ENCODE assay signal across 10 cellular contexts in genomic region chr21:34640858-34641257, GRCh38. TPM values are rescaled to one million over a fixed set of nuclear protein-coding genes. Genes with fewer than 3 reads are reported as not detected.
DNase-seq lines count a peak whose midpoint lies in the region; ATAC-seq, FAIRE-seq and TF ChIP-seq lines count a peak whose summit lies in the region.
"Had no signal": no experiment of that assay in that cellular context is flagged by ENCODE, and none has a peak within 500 bp of the region (broad histone marks: within the 10 kb centered on the region; RNA-seq: fewer than 3 reads in every experiment).

No MANE protein-coding gene starts in this region.

- no peaks in the 10 kb centered on the region for H3K79me2 ChIP-seq in GM12878 (ENCODE audit: control insufficient read depth, insufficient read depth, low read length)

- H2AFZ ChIP-seq in GM12878 (ENCODE audit: control insufficient read depth, low read depth, low read length), result peak overlapping the region; percentile 49

- H3K27me3 ChIP-seq in CD8-positive, alpha-beta memory T cell (ENCODE audit: insufficient read depth, low read length, poor library complexity, severe bottlenecking), result no peaks in the 10 kb centered on the region
- H3K27me3 ChIP-seq in MG63 (no peaks in the 10 kb centered on the region; the same call in 1 of the 2 replicates), GM12878 (replicated peaks in 1 of 2; ENCODE audit: control insufficient read depth in 2 of 2, insufficient read depth in 2 of 2, low read length in 1 of 2) (no peaks in the 10 kb centered on the region), aorta (ENCODE audit: control insufficient read depth in 1 of 2, insufficient read depth in 2 of 2, low read length in 1 of 2) (no peaks in the 10 kb centered on the region)
- H3K27me3 ChIP-seq: gastrocnemius medialis, ovary had no signal

- peak overlapping the region; percentile 18 to 87 (median 78) for H3K4me3 Mint-ChIP-seq in CD8-positive, alpha-beta memory T cell
- H3K4me3 Mint-ChIP-seq in naive thymus-derived CD8-positive, alpha-beta T cell, result peak overlapping the region in 6 of 10 donors; percentile 23 to 76 (median 58)

- DNase-seq in CD8-positive, alpha-beta memory T cell, result no peak
- DNase-seq in MG63 (peak; percentile 39), GM12878 (ENCODE audit: low read depth, low spot score) (no peak), NCI-H2107 (lab: John Stamatoyannopoulos, UW) (no peak), aorta (no peak)
- no peak for DNase-seq in naive thymus-derived CD8-positive, alpha-beta T cell
- DNase-seq: gastrocnemius medialis, ovary had no signal

- TF ChIP-seq POLR2A in GM12878 (IDR thresholded peaks at IDR 0.05; ENCODE audit: low read depth, low read length), result no peak

- ATAC-seq in GM12878 (no peak), GM21576 (IDR thresholded peaks at IDR 0.05; ENCODE audit: unreplicated experiment) (no peak), GM19351 (IDR thresholded peaks at IDR 0.05; ENCODE audit: unreplicated experiment) (no peak), aorta (ENCODE audit: low FRiP score) (no peak)
- ATAC-seq in naive thymus-derived CD8-positive, alpha-beta T cell, result no peak
- ATAC-seq: gastrocnemius medialis had no signal

- no TSS peak for BruUV-seq in GM12878 (replicated peaks; lab: Mats Ljungman, UMichigan)

- RAD21 ChIA-PET in GM12878 (lab: Charles Lee; ENCODE audit: unreplicated experiment), result interaction anchor here (1.2 to 2.4 kb wide), 3 partner anchors 9 to 51 kb away, joined by 3 to 9 read pairs (median 7); no protein-coding TSS in a partner anchor

- no peak overlapping the region for H3K4me3 ChIP-seq in CD8-positive, alpha-beta memory T cell (ENCODE audit: low read length)
- H3K4me3 ChIP-seq in MG63 (no peak overlapping the region), GM12878 (peak overlapping the region; percentile 19; the same call in 1 of the 2 replicates), aorta (ENCODE audit: low read length in 2 of 2) (no peak overlapping the region)
- H3K4me3 ChIP-seq: gastrocnemius medialis, ovary had no signal

- CTCF ChIA-PET in CD8-positive, alpha-beta memory T cell (lab: Charles Lee), result interaction anchor here (1.3 to 2.5 kb wide), 2 partner anchors 9 to 10 kb away, joined by 3 to 14 read pairs; no protein-coding TSS in a partner anchor
- CTCF ChIA-PET in GM12878 (lab: Yijun Ruan, JAX), result interaction anchor here (0.9 to 2.7 kb wide), 6 partner anchors 10 to 286 kb away, joined by 3 to 16 read pairs (median 6); no protein-coding TSS in a partner anchor

- H3K27ac ChIP-seq in CD8-positive, alpha-beta memory T cell (ENCODE audit: low read depth, low read length), result no peak overlapping the region
- H3K27ac ChIP-seq in GM12878 (ENCODE audit: control insufficient read depth, insufficient read depth) (peak overlapping the region; percentile 97), aorta (ENCODE audit: low read depth in 1 of 2, low read length in 2 of 2) (no peak overlapping the region)
- H3K27ac ChIP-seq: gastrocnemius medialis, ovary had no signal

- peaks cover 5% of the 10 kb centered on the region for H3K4me1 ChIP-seq in CD8-positive, alpha-beta memory T cell (ENCODE audit: insufficient read depth, low read length)
- H3K4me1 ChIP-seq in GM12878 (ENCODE audit: control insufficient read depth, insufficient read depth, low read length) (peaks cover 60% of the 10 kb centered on the region), aorta (ENCODE audit: control insufficient read depth in 1 of 2, insufficient read depth in 2 of 2, low read length in 2 of 2) (no peaks in the 10 kb centered on the region)
- H3K4me1 ChIP-seq: gastrocnemius medialis had no signal

- H3K4me1 Mint-ChIP-seq in CD8-positive, alpha-beta memory T cell, result peaks cover 16 to 24% (median 20%) of the 10 kb centered on the region in 3 donors
- H3K4me1 Mint-ChIP-seq in naive thymus-derived CD8-positive, alpha-beta T cell, result peaks cover 6 to 24% (median 12%) of the 10 kb centered on the region in 4 donors

- SMC1A ChIA-PET in GM12878 (lab: Charles Lee; ENCODE audit: uncharacterized antibody, unreplicated experiment), result interaction anchor here (0.8 to 6.0 kb wide), 7 partner anchors 8 to 55 kb away, joined by 3 to 24 read pairs (median 5); partner anchors contain the start of gene CLIC6

- peaks cover 0 to 2% of the 10 kb centered on the region in 2 donors for H3K27me3 Mint-ChIP-seq in CD8-positive, alpha-beta memory T cell
- peaks cover 0 to 4% (median 0%) of the 10 kb centered on the region in 5 donors for H3K27me3 Mint-ChIP-seq in naive thymus-derived CD8-positive, alpha-beta T cell

- FAIRE-seq in GM12878 (lab: Jason Lieb, UNC), result no peak

- no peaks in the 10 kb centered on the region for H4K20me1 ChIP-seq in GM12878 (ENCODE audit: control insufficient read depth, insufficient read depth)

- H3K36me3 Mint-ChIP-seq in CD8-positive, alpha-beta memory T cell, result no peaks in the 10 kb centered on the region
- H3K36me3 Mint-ChIP-seq in naive thymus-derived CD8-positive, alpha-beta T cell, result no peaks in the 10 kb centered on the region

- H3K9me3 Mint-ChIP-seq in CD8-positive, alpha-beta memory T cell, result no peaks in the 10 kb centered on the region
- no peaks in the 10 kb centered on the region for H3K9me3 Mint-ChIP-seq in naive thymus-derived CD8-positive, alpha-beta T cell

- H3K4me2 ChIP-seq in GM12878 (ENCODE audit: control insufficient read depth, insufficient read depth), result peak overlapping the region; percentile 67; the same call in 1 of the 2 replicates

- peak overlapping the region in 6 of 8 donors; percentile 34 to 81 (median 64) for H3K27ac Mint-ChIP-seq in CD8-positive, alpha-beta memory T cell
- peak overlapping the region in 5 of 10 donors; percentile 16 to 60 (median 24) for H3K27ac Mint-ChIP-seq in naive thymus-derived CD8-positive, alpha-beta T cell

- POLR2A ChIA-PET in CD8-positive, alpha-beta memory T cell (lab: Charles Lee), result interaction anchor here (0.6 kb wide), 1 partner anchor 1742 kb away, joined by 8 read pairs; no protein-coding TSS in a partner anchor
- POLR2A ChIA-PET in GM12878 (lab: Charles Lee), result no interaction called here
- POLR2A ChIA-PET in naive thymus-derived CD8-positive, alpha-beta T cell (lab: Charles Lee), result no interaction called here

- TF ChIP-seq CTCF in GM12878 (IDR thresholded peaks at IDR 0.05 in 2 of 3, conservative IDR thresholded peaks at IDR 0.05 in 1 of 3; ENCODE audit: control insufficient read depth in 2 of 3, extremely low read depth in 1 of 3, insufficient read depth in 1 of 3, low read depth in 3 of 3, low read length in 3 of 3), result no peak

- no peaks in the 10 kb centered on the region for H3K9me3 ChIP-seq in CD8-positive, alpha-beta memory T cell (ENCODE audit: low read length)
- H3K9me3 ChIP-seq in MG63, result no peaks in the 10 kb centered on the region
- H3K9me3 ChIP-seq in GM12878 (replicated peaks; ENCODE audit: control insufficient read depth, insufficient read depth, low read length), result no peaks in the 10 kb centered on the region; the same call in 2 of the 3 replicates
- H3K9me3 ChIP-seq in aorta (ENCODE audit: control insufficient read depth, low read length), result no peaks in the 10 kb centered on the region
- H3K9me3 ChIP-seq: gastrocnemius medialis, ovary had no signal

- no peak for TF ChIP-seq RAD21 in GM12878 (IDR thresholded peaks at IDR 0.05; ENCODE audit: insufficient read depth, low read depth, low read length)

- in situ Hi-C loops in GM12878 (cut with MboI), result no loop called here

- WGBS in GM12878 (ENCODE audit: insufficient coverage, insufficient replicate concordance, low lambda C conversion rate, missing lambda C conversion rate), result 84% methylated on average over 4 of the region's 4 CpGs
- WGBS in aorta, 2 donors, result 11 to 17% methylated on average over 4 of the region's 4 CpGs

- H3K36me3 ChIP-seq in CD8-positive, alpha-beta memory T cell (ENCODE audit: insufficient read depth, low read length), result no peaks in the 10 kb centered on the region
- no peaks in the 10 kb centered on the region for H3K36me3 ChIP-seq in MG63
- H3K36me3 ChIP-seq in GM12878 (ENCODE audit: control insufficient read depth in 2 of 2, insufficient read depth in 2 of 2, low read length in 1 of 2), result no peaks in the 10 kb centered on the region
- H3K36me3 ChIP-seq in aorta (ENCODE audit: control insufficient read depth in 1 of 2, insufficient read depth in 2 of 2, low read length in 1 of 2), result no peaks in the 10 kb centered on the region
- H3K36me3 ChIP-seq: gastrocnemius medialis, ovary had no signal

- peak overlapping the region; percentile 62 for H3K9ac ChIP-seq in GM12878 (ENCODE audit: control insufficient read depth, insufficient read depth, low read length)

- intact Hi-C loops in GM12878 (cut with micrococcal nuclease; ENCODE audit: unreplicated experiment), result loop anchor here (5.0 kb wide), 1 partner anchor 226 kb away; no protein-coding TSS in a partner anchor
- intact Hi-C loops in aorta (cut with DNase I), result no loop called here

- no peak for TF ChIP-seq EP300 in GM12878 (IDR thresholded peaks at IDR 0.05; ENCODE audit: borderline replicate concordance in 1 of 2, control insufficient read depth in 1 of 2, low read depth in 2 of 2, low read length in 2 of 2)

RNA-seq across cellular contexts. Expression of gene RCAN1, which starts 25.9 kb away (rescaled TPM):
- 10 to 100 TPM; 16.0 to 16.9 TPM for total RNA-seq in CD8-positive, alpha-beta memory T cell
- 19.6 TPM for polyA plus RNA-seq in CD8-positive, alpha-beta memory T cell
- total RNA-seq in MG63 (2014; rRNA removed; shearing (Covaris generic); ENCODE audit: low replicate concordance), result 23.7 and 37.2 TPM in 2 replicates
- 1.9 and 2.1 TPM in 2 replicates for total RNA-seq in GM12878 (2013; cell fraction: nucleolus; rRNA removed)
- total RNA-seq in GM12878 (2014; rRNA removed), result 10.1 and 10.5 TPM in 2 replicates
- 11.0 and 11.4 TPM in 2 replicates for total RNA-seq in GM12878 (2014; rRNA removed; fragmentation: Illumina TruSeq; extraction: Trizol)
- total RNA-seq in GM12878 (2021), result 11.1 and 12.9 TPM in 2 replicates
- 4.7 TPM for polyA plus RNA-seq in GM12878 (2011; ENCODE audit: low read depth)
- 6.7 and 8.0 TPM in 2 replicates for polyA plus RNA-seq in GM12878 (2011; rRNA removed)
- 3.1 and 3.3 TPM in 2 replicates for polyA plus RNA-seq in GM12878 (2011; cell fraction: cytosol; rRNA removed)
- polyA plus RNA-seq in GM12878 (2011; cell fraction: nucleus; rRNA removed), result 1.9 and 2.8 TPM in 2 replicates
- 5.2 and 5.7 TPM in 2 replicates for polyA plus RNA-seq in GM12878 (2012)
- polyA plus RNA-seq in GM12878 (2014; fragmentation: Illumina TruSeq; extraction: Trizol), result 12.2 and 13.5 TPM in 2 replicates
- polyA plus RNA-seq in GM12878 (2014; fragmentation: Nextera tagmentation; extraction: Ambion mirVana), result 1 to 10 TPM; 5.1 to 8.8 TPM
- 10.1 and 11.2 TPM in 2 replicates for polyA plus RNA-seq in GM12878 (2014; rRNA removed)
- polyA plus RNA-seq in GM12878 (2016; fragmentation: Nextera tagmentation; extraction: Ambion mirVana), result 10 to 100 TPM in 1 of 2 experiments, 1 to 10 TPM in 1; 2.8 to 12.3 TPM
- 4.7 and 4.8 TPM in 2 replicates for polyA minus RNA-seq in GM12878 (2011; rRNA and poly(A)+ RNA removed)
- 1.3 and 3.5 TPM in 2 replicates for polyA minus RNA-seq in GM12878 (2011; cell fraction: cytosol; rRNA and poly(A)+ RNA removed)
- 0.85 and 1.7 TPM in 2 replicates for polyA minus RNA-seq in GM12878 (2011; cell fraction: nucleus; rRNA and poly(A)+ RNA removed)
- 1 to 10 TPM; 6.8 to 7.5 TPM for total RNA-seq in naive thymus-derived CD8-positive, alpha-beta T cell
- polyA plus RNA-seq in naive thymus-derived CD8-positive, alpha-beta T cell, result 10 to 100 TPM; 11.1 to 15.9 (median 13.2) TPM
- total RNA-seq in aorta, result 10 to 100 TPM; 52.3 to 99.9 TPM
- 10 to 100 TPM; 24.4 to 28.7 TPM for polyA plus RNA-seq in aorta

RNA-seq across cellular contexts. Expression of gene CLIC6, which starts 27.9 kb away (rescaled TPM):
- under 1 TPM; 0.37 to 0.44 TPM for total RNA-seq in CD8-positive, alpha-beta memory T cell
- 0.08 TPM for polyA plus RNA-seq in CD8-positive, alpha-beta memory T cell
- total RNA-seq in MG63 (2014; rRNA removed; shearing (Covaris generic); ENCODE audit: low replicate concordance), result not detected in 2 replicates
- 7.1 and 7.6 TPM in 2 replicates for total RNA-seq in GM12878 (2013; cell fraction: nucleolus; rRNA removed)
- total RNA-seq in GM12878 (2014; rRNA removed), result 9.3 and 10.0 TPM in 2 replicates
- total RNA-seq in GM12878 (2014; rRNA removed; fragmentation: Illumina TruSeq; extraction: Trizol), result 10.8 and 10.9 TPM in 2 replicates
- 31.9 and 34.1 TPM in 2 replicates for total RNA-seq in GM12878 (2021)
- polyA plus RNA-seq in GM12878 (2011; ENCODE audit: low read depth), result 13.8 TPM
- 5.7 and 6.6 TPM in 2 replicates for polyA plus RNA-seq in GM12878 (2011; rRNA removed)
- 3.2 and 5.1 TPM in 2 replicates for polyA plus RNA-seq in GM12878 (2011; cell fraction: cytosol; rRNA removed)
- polyA plus RNA-seq in GM12878 (2011; cell fraction: nucleus; rRNA removed), result 3.4 and 5.3 TPM in 2 replicates
- polyA plus RNA-seq in GM12878 (2012), result 16.6 and 19.3 TPM in 2 replicates
- polyA plus RNA-seq in GM12878 (2014; fragmentation: Illumina TruSeq; extraction: Trizol), result 32.2 and 39.5 TPM in 2 replicates
- 10 to 100 TPM in 1 of 2 experiments, 1 to 10 TPM in 1; 8.4 to 15.4 TPM for polyA plus RNA-seq in GM12878 (2014; fragmentation: Nextera tagmentation; extraction: Ambion mirVana)
- polyA plus RNA-seq in GM12878 (2014; rRNA removed), result 13.0 and 13.4 TPM in 2 replicates
- polyA plus RNA-seq in GM12878 (2016; fragmentation: Nextera tagmentation; extraction: Ambion mirVana), result 10 to 100 TPM in 1 of 2 experiments, 1 to 10 TPM in 1; 9.0 to 11.4 TPM
- polyA minus RNA-seq in GM12878 (2011; rRNA and poly(A)+ RNA removed), result 1.6 and 2.3 TPM in 2 replicates
- 1.7 and 2.1 TPM in 2 replicates for polyA minus RNA-seq in GM12878 (2011; cell fraction: cytosol; rRNA and poly(A)+ RNA removed)
- polyA minus RNA-seq in GM12878 (2011; cell fraction: nucleus; rRNA and poly(A)+ RNA removed), result 0.85 and 1.7 TPM in 2 replicates
- total RNA-seq in naive thymus-derived CD8-positive, alpha-beta T cell, result under 1 TPM; 0.44 TPM
- under 1 TPM in 2 of 3 donors, not detected in 1; 0.09 to 0.21 TPM for polyA plus RNA-seq in naive thymus-derived CD8-positive, alpha-beta T cell
- 1 to 10 TPM; 3.0 to 7.7 TPM for total RNA-seq in aorta
- polyA plus RNA-seq in aorta, result 1 to 10 TPM; 1.4 to 2.3 TPM
